In the genomic region with DNA sequence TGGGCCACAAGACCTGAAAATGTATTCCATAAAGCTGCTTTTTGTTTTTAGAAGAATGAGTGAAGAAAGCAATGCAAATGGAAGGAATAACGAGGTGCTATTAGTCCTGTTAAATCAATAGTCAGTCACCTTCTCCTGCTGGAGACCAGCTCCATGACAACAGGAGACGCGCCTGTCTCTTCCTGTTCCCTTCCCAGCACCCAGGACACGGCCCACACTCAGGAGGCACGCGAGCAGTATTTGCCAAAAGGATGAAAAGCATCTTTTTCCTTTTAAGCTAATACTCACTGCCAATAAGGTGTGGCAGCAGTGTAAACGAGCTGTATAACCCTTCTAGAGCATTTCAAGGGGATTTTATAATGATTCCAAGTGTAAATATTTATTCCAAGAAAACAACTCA, we compare ENCODE assay signal across 17 cellular contexts. TPM values are rescaled to one million over a fixed set of nuclear protein-coding genes. Genes with fewer than 3 reads are reported as not detected.
DNase-seq lines count a peak whose midpoint lies in the region; ATAC-seq and TF ChIP-seq lines count a peak whose summit lies in the region.
"Had no signal": no experiment of that assay in that cellular context is flagged by ENCODE, and none has a peak within 500 bp of the region (broad histone marks: within the 10 kb centered on the region; RNA-seq: fewer than 3 reads in every experiment).

No MANE protein-coding gene starts in this region.

- no peak for TF ChIP-seq CTCF in nephron (IDR thresholded peaks at IDR 0.05; ENCODE audit: unreplicated experiment in 3 of 3)

- no peak overlapping the region for H3K4me3 ChIP-seq in ectodermal cell (ENCODE audit: insufficient read depth, low read depth, low read length)
- H3K4me3 ChIP-seq: GM23338, PC-9 had no signal

- no peaks in the 10 kb centered on the region for H3K27me3 ChIP-seq in ectodermal cell (ENCODE audit: control insufficient read depth, insufficient read depth, low read length, poor library complexity, severe bottlenecking)

- peak overlapping the region; percentile 11 for H3K27ac ChIP-seq in ectodermal cell (ENCODE audit: insufficient read depth, low read depth, low read length, poor library complexity, severe bottlenecking)
- H3K27ac ChIP-seq: PC-9 had no signal

- peak overlapping the region; percentile 55 to 85 (median 63) for H3K27ac Mint-ChIP-seq in nephron
- H3K27ac Mint-ChIP-seq in stimulated activated effector memory CD8-positive, alpha-beta T cell treated with anti-CD3 and anti-CD28 coated beads, Interleukin-12 subunit alpha, Interleukin-12 subunit beta, amount 100 ng/mL, for 72 hours: peak overlapping the region; percentile 34
- H3K27ac Mint-ChIP-seq: GM23338 had no signal

- H3K4me1 Mint-ChIP-seq in nephron: peaks cover 5% of the 10 kb centered on the region
- peaks cover 5% of the 10 kb centered on the region for H3K4me1 Mint-ChIP-seq in stimulated activated effector memory CD8-positive, alpha-beta T cell treated with anti-CD3 and anti-CD28 coated beads, Interleukin-12 subunit alpha, Interleukin-12 subunit beta, amount 100 ng/mL, for 72 hours
- H3K4me1 Mint-ChIP-seq: GM23338 had no signal

- peaks cover 2% of the 10 kb centered on the region for H3K9me3 Mint-ChIP-seq in nephron
- H3K9me3 Mint-ChIP-seq in stimulated activated effector memory CD8-positive, alpha-beta T cell treated with anti-CD3 and anti-CD28 coated beads, Interleukin-12 subunit alpha, Interleukin-12 subunit beta, amount 100 ng/mL, for 72 hours: no peaks in the 10 kb centered on the region
- H3K9me3 Mint-ChIP-seq: CD4-positive, alpha-beta memory T cell; GM23338 had no signal

- no peaks in the 10 kb centered on the region for H3K9me3 ChIP-seq in ectodermal cell (ENCODE audit: control insufficient read depth, low read length)

- peaks cover 20% of the 10 kb centered on the region for H3K36me3 ChIP-seq in ectodermal cell (ENCODE audit: control insufficient read depth, insufficient read depth, low read length)

- DNase-seq in NCI-H2029 (lab: John Stamatoyannopoulos, UW): peak; percentile 19
- no peak for DNase-seq in NCI-H2029 treated with DMSO at 0.1 percent for 48 hours (lab: John Stamatoyannopoulos, UW)
- DNase-seq in stimulated activated effector memory CD8-positive, alpha-beta T cell treated with anti-CD3 and anti-CD28 coated beads, Interleukin-12 subunit alpha, Interleukin-12 subunit beta, amount 100 ng/mL, for 72 hours (ENCODE audit: low spot score in 2 of 2): no peak
- no peak for DNase-seq in activated T-cell treated with anti-CD3 and anti-CD28 coated beads, Interleukin-2, amount 50 U/mL, for 48 hours
- DNase-seq in stimulated activated CD8-positive, alpha-beta memory T cell treated with anti-CD3 and anti-CD28 coated beads, Interleukin-4, amount 100 ng/mL, for 48 hours: no peak
- DNase-seq: CD4-positive, alpha-beta memory T cell; GF-D8; NCI-H1105 treated with DMSO at 0.1 percent for 48 hours; NCI-H187 treated with DMSO at 0.1 percent for 48 hours; NCI-H2171 treated with DMSO at 0.1 percent for 48 hours; NCI-H774; PC-9 had no signal

- ATAC-seq in stimulated activated effector memory CD8-positive, alpha-beta T cell treated with anti-CD3 and anti-CD28 coated beads, Interleukin-12 subunit alpha, Interleukin-12 subunit beta, amount 100 ng/mL, for 72 hours: no peak
- ATAC-seq in HG03520 (IDR thresholded peaks at IDR 0.05; ENCODE audit: unreplicated experiment): no peak
- ATAC-seq: GM23338, HCT116 had no signal

- no peaks in the 10 kb centered on the region for H3K4me1 ChIP-seq in ectodermal cell (ENCODE audit: control insufficient read depth, insufficient read depth, low read length)

- no peak overlapping the region for H3K4me3 Mint-ChIP-seq in nephron
- H3K4me3 Mint-ChIP-seq in stimulated activated effector memory CD8-positive, alpha-beta T cell treated with anti-CD3 and anti-CD28 coated beads, Interleukin-12 subunit alpha, Interleukin-12 subunit beta, amount 100 ng/mL, for 72 hours: no peak overlapping the region
- H3K4me3 Mint-ChIP-seq: CD4-positive, alpha-beta memory T cell; GM23338 had no signal

- WGBS in ectodermal cell, 2 experiments: 91 to 98% methylated on average over 6 to 7 of the region's 7 CpGs

- H3K36me3 Mint-ChIP-seq in nephron (ENCODE audit: low read depth): peaks cover 80% of the 10 kb centered on the region
- peaks cover 64% of the 10 kb centered on the region for H3K36me3 Mint-ChIP-seq in stimulated activated effector memory CD8-positive, alpha-beta T cell treated with anti-CD3 and anti-CD28 coated beads, Interleukin-12 subunit alpha, Interleukin-12 subunit beta, amount 100 ng/mL, for 72 hours

- no peaks in the 10 kb centered on the region for H3K27me3 Mint-ChIP-seq in nephron (ENCODE audit: low read depth)
- H3K27me3 Mint-ChIP-seq: CD4-positive, alpha-beta memory T cell had no signal

RNA-seq across cellular contexts. Expression of gene GTF3C1, which starts 37.7 kb away (rescaled TPM):
- polyA plus RNA-seq in ectodermal cell (2013, experiment 1 of 4): 94.6 TPM
- 116 TPM for polyA plus RNA-seq in ectodermal cell (2013, experiment 2 of 4)
- 75.9 TPM for polyA plus RNA-seq in ectodermal cell (2013, experiment 3 of 4)
- polyA plus RNA-seq in ectodermal cell (2013, experiment 4 of 4): 85.6 TPM

RNA-seq across cellular contexts. Expression of gene KATNIP, which starts 37.9 kb away (rescaled TPM):
- polyA plus RNA-seq in ectodermal cell (2013, experiment 1 of 4): 22.0 TPM
- polyA plus RNA-seq in ectodermal cell (2013, experiment 2 of 4): 29.5 TPM
- 18.2 TPM for polyA plus RNA-seq in ectodermal cell (2013, experiment 3 of 4)
- 19.5 TPM for polyA plus RNA-seq in ectodermal cell (2013, experiment 4 of 4)
